Comparison of ENCODE assay signal across 14 cellular contexts in the genomic region with DNA sequence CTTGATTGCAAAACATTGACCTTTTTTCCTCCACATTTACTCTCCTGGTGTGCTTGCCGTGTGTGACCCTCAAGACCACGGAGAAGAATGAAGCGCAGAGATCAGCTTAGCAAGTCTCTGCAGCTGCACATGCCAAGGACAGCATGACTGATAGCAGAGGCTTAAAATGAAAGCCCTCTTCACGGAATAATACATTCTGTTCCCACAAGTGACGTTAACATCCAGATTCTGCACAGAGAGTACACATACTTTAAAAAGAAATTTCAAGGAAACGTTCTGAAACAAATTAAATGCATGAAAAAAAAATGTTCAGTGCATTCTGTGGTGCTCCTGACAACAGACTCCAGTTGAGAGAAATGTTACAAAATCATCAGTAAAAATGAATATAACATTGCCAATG.
DNase-seq lines count a peak whose midpoint lies in the region; ATAC-seq, FAIRE-seq and TF ChIP-seq lines count a peak whose summit lies in the region.
"Had no signal": no experiment of that assay in that cellular context is flagged by ENCODE, and none has a peak within 500 bp of the region (broad histone marks: within the 10 kb centered on the region; RNA-seq: fewer than 3 reads in every experiment).

No MANE protein-coding gene starts in this region.

- H2AFZ ChIP-seq in endothelial cell of umbilical vein (ENCODE audit: low read depth, low read length), result no peak overlapping the region

- no peak overlapping the region for H3K27ac ChIP-seq in endothelial cell of umbilical vein (ENCODE audit: insufficient read depth, low read depth, low read length)

- dilution Hi-C loops in endothelial cell of umbilical vein (cut with MboI; ENCODE audit: extremely low pct_ligation_motif_present, low sequenced_read_pairs), result no loop called here

- TF ChIP-seq CTCF in endothelial cell of umbilical vein (IDR thresholded peaks at IDR 0.05; ENCODE audit: extremely low read depth in 1 of 2, insufficient read depth in 1 of 2, low read depth in 1 of 2, low read length in 2 of 2), result no peak

- no peaks in the 10 kb centered on the region for H3K36me3 Mint-ChIP-seq in T-helper 17 cell (ENCODE audit: low read depth)
- H3K36me3 Mint-ChIP-seq: activated naive CD4-positive, alpha-beta T cell treated with anti-CD3 and anti-CD28 coated beads, Interleukin-2, amount 10 ng/mL, durations not matched to agents 7 days and 5 days had no signal

- intact Hi-C loops in endothelial cell of umbilical vein (cut with micrococcal nuclease) (loop anchor here (5.0 kb wide), 4 partner anchors 319 to 501 kb away; no protein-coding TSS in a partner anchor), sciatic nerve (cut with DNase I) (no loop called here)

- POLR2A ChIA-PET in endothelial cell of umbilical vein (lab: Charles Lee), result no interaction called here

- peak; percentile 21 for FAIRE-seq in endothelial cell of umbilical vein (lab: Jason Lieb, UNC)
- FAIRE-seq: GM18507, H54 had no signal

- peaks cover 14% of the 10 kb centered on the region for H3K4me1 ChIP-seq in endothelial cell of umbilical vein (ENCODE audit: control insufficient read depth, extremely low read depth, insufficient read depth, low read length)

- no peaks in the 10 kb centered on the region for H3K27me3 ChIP-seq in endothelial cell of umbilical vein (ENCODE audit: control insufficient read depth in 2 of 2, insufficient read depth in 2 of 2, low read length in 2 of 2)

- ATAC-seq in sciatic nerve (peak; percentile 84), T-helper 17 cell (no peak)

- no peak for TF ChIP-seq POLR2A in endothelial cell of umbilical vein (IDR thresholded peaks at IDR 0.05; ENCODE audit: low read depth, low read length)

- no peak overlapping the region for H3K4me2 ChIP-seq in endothelial cell of umbilical vein (ENCODE audit: insufficient read depth, low read length)

- no peaks in the 10 kb centered on the region for H3K9me1 ChIP-seq in endothelial cell of umbilical vein (replicated peaks; ENCODE audit: control insufficient read depth, extremely low read depth, insufficient read depth, low read length)

- H3K79me2 ChIP-seq in endothelial cell of umbilical vein (ENCODE audit: control insufficient read depth, insufficient read depth, low read length), result peaks cover 47% of the 10 kb centered on the region

- CTCF ChIA-PET in endothelial cell of umbilical vein (lab: Charles Lee), result interaction anchor here (1.3 to 5.3 kb wide), 6 partner anchors 9 to 690 kb away, joined by 3 to 82 read pairs (median 21); no protein-coding TSS in a partner anchor

- DNase-seq in LHCN-M2 (ENCODE audit: low read depth), result peak; percentile 58
- no peak for DNase-seq in endothelial cell of umbilical vein (ENCODE audit: low read depth, low spot score)
- peak; percentile 99 for DNase-seq in iris pigment epithelial cell (ENCODE audit: low read depth)
- DNase-seq in sciatic nerve (ENCODE audit: low spot score), result no peak
- no peak for DNase-seq in NOMO-1 treated with dmso at 0.1 percent for 144 hours (lab: John Stamatoyannopoulos, UW; ENCODE audit: unreplicated experiment)
- DNase-seq in NCI-H2171 treated with DMSO at 0.1 percent for 48 hours (lab: John Stamatoyannopoulos, UW), result no peak
- DNase-seq in NCI-H524 treated with DMSO at 0.1 percent for 48 hours (lab: John Stamatoyannopoulos, UW), result no peak
- no peak for DNase-seq in T-helper 17 cell
- DNase-seq: activated naive CD4-positive, alpha-beta T cell treated with anti-CD3 and anti-CD28 coated beads, Interleukin-2, amount 10 ng/mL, durations not matched to agents 7 days and 5 days; Karpas-422; NCI-H2029 had no signal

- H3K4me3 ChIP-seq in endothelial cell of umbilical vein (replicated peaks in 1 of 3; ENCODE audit: insufficient read depth in 1 of 3, low read depth in 1 of 3, low read length in 3 of 3), result no peak overlapping the region

- peaks cover 4 to 48% of the 10 kb centered on the region in 2 experiments for H3K36me3 ChIP-seq in endothelial cell of umbilical vein (ENCODE audit: control insufficient read depth in 2 of 2, extremely low read depth in 1 of 2, insufficient read depth in 2 of 2, low read length in 2 of 2)

- no peak overlapping the region for H3K27ac Mint-ChIP-seq in T-helper 17 cell
- H3K27ac Mint-ChIP-seq: activated naive CD4-positive, alpha-beta T cell treated with anti-CD3 and anti-CD28 coated beads, Interleukin-2, amount 10 ng/mL, durations not matched to agents 7 days and 5 days; dendritic cell treated with granulocyte-macrophage colony-stimulating factor and Interleukin-4, amounts not matched to agents 40 ng/mL and 50 ng/mL, for 4 days had no signal

- H3K4me1 Mint-ChIP-seq in T-helper 17 cell, result no peaks in the 10 kb centered on the region
- H3K4me1 Mint-ChIP-seq: activated naive CD4-positive, alpha-beta T cell treated with anti-CD3 and anti-CD28 coated beads, Interleukin-2, amount 10 ng/mL, durations not matched to agents 7 days and 5 days had no signal

- H3K9ac ChIP-seq in endothelial cell of umbilical vein (replicated peaks; ENCODE audit: extremely low read depth, insufficient read depth, low read length), result no peak overlapping the region

- no TSS peak for BruUV-seq in endothelial cell of umbilical vein (replicated peaks; lab: Mats Ljungman, UMichigan)

- H3K27me3 Mint-ChIP-seq in T-helper 17 cell, result no peaks in the 10 kb centered on the region
- H3K27me3 Mint-ChIP-seq: activated naive CD4-positive, alpha-beta T cell treated with anti-CD3 and anti-CD28 coated beads, Interleukin-2, amount 10 ng/mL, durations not matched to agents 7 days and 5 days; dendritic cell treated with granulocyte-macrophage colony-stimulating factor and Interleukin-4, amounts not matched to agents 40 ng/mL and 50 ng/mL, for 4 days had no signal

- no peak overlapping the region for H3K4me3 Mint-ChIP-seq in T-helper 17 cell
- H3K4me3 Mint-ChIP-seq: activated naive CD4-positive, alpha-beta T cell treated with anti-CD3 and anti-CD28 coated beads, Interleukin-2, amount 10 ng/mL, durations not matched to agents 7 days and 5 days; dendritic cell treated with granulocyte-macrophage colony-stimulating factor and Interleukin-4, amounts not matched to agents 40 ng/mL and 50 ng/mL, for 4 days had no signal

- H4K20me1 ChIP-seq in endothelial cell of umbilical vein (replicated peaks; ENCODE audit: control insufficient read depth, extremely low read depth, insufficient read depth, low read length), result peaks cover 2% of the 10 kb centered on the region

- H3K9me3 ChIP-seq in endothelial cell of umbilical vein (replicated peaks; ENCODE audit: control insufficient read depth, insufficient read depth, low read length) (no peaks in the 10 kb centered on the region), T-helper 17 cell (ENCODE audit: control insufficient read depth, low read length, poor library complexity, severe bottlenecking) (no peaks in the 10 kb centered on the region)

TF ChIP-seq in endothelial cell of umbilical vein, 7 proteins besides CTCF, POLR2A, EP300 and RAD21:
- TF ChIP-seq EZH2 (IDR thresholded peaks at IDR 0.05; ENCODE audit: borderline replicate concordance, low read depth, low read length, severe bottlenecking) (no peak), GATA2 (IDR thresholded peaks at IDR 0.05; ENCODE audit: insufficient read depth, insufficient read length, low read depth, low read length) (no peak), POLR2AphosphoS5 (IDR thresholded peaks at IDR 0.05; ENCODE audit: insufficient read depth, low read depth, low read length) (no peak), MYC (IDR thresholded peaks at IDR 0.05; ENCODE audit: low read depth, low read length) (no peak), JUN (IDR thresholded peaks at IDR 0.05; ENCODE audit: borderline replicate concordance, insufficient read depth, insufficient read length, low read depth) (no peak), FOS (IDR thresholded peaks at IDR 0.05; ENCODE audit: borderline replicate concordance, insufficient read depth, low read length) (no peak)
- TF ChIP-seq, protein P1, sequence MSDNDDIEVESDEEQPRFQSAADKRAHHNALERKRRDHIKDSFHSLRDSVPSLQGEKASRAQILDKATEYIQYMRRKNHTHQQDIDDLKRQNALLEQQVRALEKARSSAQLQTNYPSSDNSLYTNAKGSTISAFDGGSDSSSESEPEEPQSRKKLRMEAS (IDR thresholded peaks at IDR 0.05; ENCODE audit: insufficient read depth, insufficient read length), result no peak

Comparison
In these comparisons a context has a peak if more than half of its experiments do, and no peak if none do; other contexts are left out.
1. DNase-seq: peak in LHCN-M2 (single experiment) and iris pigment epithelial cell (single experiment); none in endothelial cell of umbilical vein (single experiment), sciatic nerve (single experiment), NOMO-1 treated with dmso at 0.1 percent for 144 hours (single experiment), NCI-H2171 treated with DMSO at 0.1 percent for 48 hours (single experiment), NCI-H524 treated with DMSO at 0.1 percent for 48 hours (single experiment) and T-helper 17 cell (0 of 3).